Comparison of ENCODE assay signal across 29 cellular contexts in genomic region chr5:135079760-135080159, GRCh38. TPM values are rescaled to one million over a fixed set of nuclear protein-coding genes. Genes with fewer than 3 reads are reported as not detected.
"Had no signal": no experiment of that assay in that cellular context is flagged by ENCODE, and none has a peak within 500 bp of the region (broad histone marks: within the 10 kb centered on the region; RNA-seq: fewer than 3 reads in every experiment).

No MANE protein-coding gene starts in this region.

- H3K9me3 ChIP-seq: colonic mucosa, ovary, right lobe of liver, testis had no signal

- DNase-seq: colonic mucosa; dermis blood vessel endothelial cell; effector memory CD4-positive, alpha-beta T cell; foreskin keratinocyte; heart left ventricle; kidney glomerular epithelial cell; left colon; left ventricle myocardium inferior; lower lobe of right lung; natural killer cell; occipital lobe; ovary; posterior cingulate gyrus; right lobe of liver; stimulated activated CD4-positive, alpha-beta T cell treated with anti-CD3 and anti-CD28 coated beads, Interleukin-2, amount 100 ng/mL, for 24 hours; stimulated activated CD4-positive, alpha-beta T cell treated with anti-CD3 and anti-CD28 coated beads, Interleukin-4, amount 100 ng/mL, for 24 hours; stimulated activated naive CD4-positive, alpha-beta T cell treated with Interleukin-2 at 50 U/mL for 16 hours; stomach; testis had no signal

- H3K4me3 Mint-ChIP-seq: natural killer cell; stimulated activated effector memory CD8-positive, alpha-beta T cell treated with anti-CD3 and anti-CD28 coated beads, Interleukin-12 subunit alpha, Interleukin-12 subunit beta, amount 100 ng/mL, for 72 hours; type B pancreatic cell had no signal

- H3K36me3 Mint-ChIP-seq: natural killer cell; stimulated activated effector memory CD8-positive, alpha-beta T cell treated with anti-CD3 and anti-CD28 coated beads, Interleukin-12 subunit alpha, Interleukin-12 subunit beta, amount 100 ng/mL, for 72 hours; type B pancreatic cell had no signal

- ATAC-seq: foreskin keratinocyte; gastroesophageal sphincter; heart left ventricle; left colon; lower lobe of right lung; natural killer cell; right lobe of liver; stimulated activated effector memory CD8-positive, alpha-beta T cell treated with anti-CD3 and anti-CD28 coated beads, Interleukin-12 subunit alpha, Interleukin-12 subunit beta, amount 100 ng/mL, for 72 hours had no signal

- H3K4me1 Mint-ChIP-seq: natural killer cell; stimulated activated effector memory CD8-positive, alpha-beta T cell treated with anti-CD3 and anti-CD28 coated beads, Interleukin-12 subunit alpha, Interleukin-12 subunit beta, amount 100 ng/mL, for 72 hours had no signal

- H3K4me3 ChIP-seq: colonic mucosa, esophagus muscularis mucosa, gastroesophageal sphincter, heart left ventricle, hepatocyte, left ventricle myocardium inferior, lower lobe of right lung, ovary, right lobe of liver, smooth muscle cell, stomach, testis, tibial artery had no signal

- H3K27ac ChIP-seq: colonic mucosa, esophagus muscularis mucosa, foreskin keratinocyte, gastroesophageal sphincter, heart left ventricle, hepatocyte, left ventricle myocardium inferior, lower lobe of right lung, ovary, right lobe of liver, stomach, testis, tibial artery had no signal

- H3K36me3 ChIP-seq: colonic mucosa, esophagus muscularis mucosa, heart left ventricle, left ventricle myocardium inferior, lower lobe of right lung, ovary, right lobe of liver, stomach, tibial artery had no signal

- H3K27ac Mint-ChIP-seq: natural killer cell; stimulated activated effector memory CD8-positive, alpha-beta T cell treated with anti-CD3 and anti-CD28 coated beads, Interleukin-12 subunit alpha, Interleukin-12 subunit beta, amount 100 ng/mL, for 72 hours; type B pancreatic cell had no signal

- H3K4me2 ChIP-seq: hepatocyte, smooth muscle cell had no signal

- H3K4me1 ChIP-seq: colonic mucosa, esophagus muscularis mucosa, foreskin keratinocyte, gastroesophageal sphincter, heart left ventricle, left ventricle myocardium inferior, lower lobe of right lung, right lobe of liver, testis, tibial artery had no signal

- H3K27me3 ChIP-seq: colonic mucosa, esophagus muscularis mucosa, gastroesophageal sphincter, hepatocyte, ovary, right lobe of liver, stomach, testis, tibial artery had no signal

- H3K9me3 Mint-ChIP-seq: natural killer cell had no signal

- H2AFZ ChIP-seq: hepatocyte had no signal

- H3K79me2 ChIP-seq: hepatocyte had no signal

RNA-seq across cellular contexts. Expression of gene PITX1, which starts 45.7 kb away (rescaled TPM):
- total RNA-seq: chondrocyte, left ventricle myocardium inferior, mononuclear cell, natural killer cell, occipital lobe, right lobe of liver had no signal
- polyA plus RNA-seq: neural cell had no signal
